ENCODE assay signal across 8 cellular contexts in the genomic region with DNA sequence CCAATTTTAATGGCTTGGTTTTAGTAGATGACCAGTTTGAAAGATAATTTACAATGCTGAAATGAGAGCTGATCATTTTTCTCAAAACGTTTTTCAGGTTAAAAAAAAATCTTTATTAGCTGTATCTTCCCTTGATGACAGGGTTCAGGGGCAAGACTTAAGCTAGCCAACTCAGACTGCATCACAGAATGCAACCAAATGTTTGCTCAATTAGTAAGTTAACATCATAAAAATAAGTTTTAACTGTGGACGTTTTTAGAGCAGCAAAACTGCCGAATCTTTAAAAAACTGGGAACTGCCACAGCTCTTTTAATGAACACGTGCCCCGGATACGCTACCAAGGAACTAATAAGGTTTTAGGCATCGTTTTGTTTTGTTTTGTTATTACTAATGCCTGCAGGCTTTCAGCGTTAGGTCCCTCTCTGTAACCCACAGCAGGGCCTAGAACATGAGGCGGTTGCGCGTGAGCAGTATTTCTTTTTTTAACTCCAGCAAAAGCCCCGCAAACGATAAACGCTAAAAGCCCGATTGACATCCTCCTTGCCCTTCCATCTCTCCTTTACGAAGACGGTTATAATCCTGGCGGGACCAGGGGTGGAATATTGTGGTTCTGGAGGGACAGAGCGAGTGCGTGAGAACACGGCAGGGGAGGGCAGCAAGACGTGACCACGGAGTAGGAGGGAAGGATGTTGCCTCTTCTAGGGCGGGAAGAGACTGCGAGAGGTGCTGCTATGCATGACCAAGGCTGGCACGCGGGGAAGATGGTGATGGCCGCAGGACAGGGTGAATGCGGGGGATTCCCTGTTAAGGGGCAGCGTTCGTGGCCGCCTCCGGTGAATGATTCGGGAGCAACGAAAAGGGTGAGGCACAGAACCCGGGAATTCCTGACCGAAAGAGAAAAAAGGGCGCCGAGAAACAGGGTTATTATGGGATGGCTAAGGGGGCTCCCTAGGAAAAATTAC. TPM values are rescaled to one million over a fixed set of nuclear protein-coding genes. Genes with fewer than 3 reads are reported as not detected.
DNase-seq lines count a peak whose midpoint lies in the region; ATAC-seq lines count a peak whose summit lies in the region.

No MANE protein-coding gene starts in this region.

- peak overlapping the region; percentile 71 for H3K9ac ChIP-seq in endocrine pancreas (ENCODE audit: control insufficient read depth, insufficient read depth, low read length)

- peaks cover 10% of the 10 kb centered on the region for H3K4me1 ChIP-seq in endocrine pancreas (ENCODE audit: control insufficient read depth, insufficient read depth, low read length)
- peaks cover 19% of the 10 kb centered on the region for H3K4me1 ChIP-seq in mononuclear cell (ENCODE audit: insufficient read depth, low read length)

- H3K27me3 ChIP-seq in endocrine pancreas (ENCODE audit: control insufficient read depth, insufficient read depth, low read length) (no peaks in the 10 kb centered on the region), mononuclear cell (ENCODE audit: insufficient read depth, low read length) (no peaks in the 10 kb centered on the region)

- H3K36me3 ChIP-seq in endocrine pancreas (ENCODE audit: control insufficient read depth, insufficient read depth, low read length): no peaks in the 10 kb centered on the region

- peak overlapping the region; percentile 66 for H3K4me3 ChIP-seq in endocrine pancreas (ENCODE audit: control insufficient read depth, insufficient read depth, low read length)
- peak overlapping the region; percentile 77 for H3K4me3 ChIP-seq in mononuclear cell (ENCODE audit: low read length)

- DNase-seq in DMS 273 treated with DMSO at 0.1 percent for 48 hours (lab: John Stamatoyannopoulos, UW): peak; percentile 21
- peak; percentile 11 for DNase-seq in NCI-H774 (lab: John Stamatoyannopoulos, UW)
- peak; percentile 3 for DNase-seq in activated CD8-positive, alpha-beta memory T cell treated with anti-CD3 and anti-CD28 coated beads, Interleukin-2, amount 50 U/mL, for 1 hour (ENCODE audit: extremely low read depth)
- peak; percentile 71 for DNase-seq in stimulated activated CD8-positive, alpha-beta memory T cell treated with anti-CD3 and anti-CD28 coated beads, Interleukin-4, amount 100 ng/mL, for 48 hours

- H3K9me3 ChIP-seq in endocrine pancreas (ENCODE audit: control insufficient read depth, low read length) (no peaks in the 10 kb centered on the region), mononuclear cell (ENCODE audit: low read depth, low read length) (no peaks in the 10 kb centered on the region)

- ATAC-seq in HG02885 (IDR thresholded peaks at IDR 0.05; ENCODE audit: poor library complexity, unreplicated experiment) (peak; percentile 29), GM19463 (IDR thresholded peaks at IDR 0.05; ENCODE audit: unreplicated experiment) (no peak)

RNA-seq across cellular contexts. Expression of gene SUPT16H, which starts 0.7 kb away (rescaled TPM):
- 59.5 TPM for total RNA-seq in mononuclear cell

Comparison
In these comparisons a context has a peak if more than half of its experiments do, and no peak if none do; other contexts are left out.
1. DNase-seq: peak in every context shown above with its lines; median percentile 71 in stimulated activated CD8-positive, alpha-beta memory T cell treated with anti-CD3 and anti-CD28 coated beads, Interleukin-4, amount 100 ng/mL, for 48 hours; 21 in DMS 273 treated with DMSO at 0.1 percent for 48 hours; 11 in NCI-H774; 3 in activated CD8-positive, alpha-beta memory T cell treated with anti-CD3 and anti-CD28 coated beads, Interleukin-2, amount 50 U/mL, for 1 hour.